In the genomic region with DNA sequence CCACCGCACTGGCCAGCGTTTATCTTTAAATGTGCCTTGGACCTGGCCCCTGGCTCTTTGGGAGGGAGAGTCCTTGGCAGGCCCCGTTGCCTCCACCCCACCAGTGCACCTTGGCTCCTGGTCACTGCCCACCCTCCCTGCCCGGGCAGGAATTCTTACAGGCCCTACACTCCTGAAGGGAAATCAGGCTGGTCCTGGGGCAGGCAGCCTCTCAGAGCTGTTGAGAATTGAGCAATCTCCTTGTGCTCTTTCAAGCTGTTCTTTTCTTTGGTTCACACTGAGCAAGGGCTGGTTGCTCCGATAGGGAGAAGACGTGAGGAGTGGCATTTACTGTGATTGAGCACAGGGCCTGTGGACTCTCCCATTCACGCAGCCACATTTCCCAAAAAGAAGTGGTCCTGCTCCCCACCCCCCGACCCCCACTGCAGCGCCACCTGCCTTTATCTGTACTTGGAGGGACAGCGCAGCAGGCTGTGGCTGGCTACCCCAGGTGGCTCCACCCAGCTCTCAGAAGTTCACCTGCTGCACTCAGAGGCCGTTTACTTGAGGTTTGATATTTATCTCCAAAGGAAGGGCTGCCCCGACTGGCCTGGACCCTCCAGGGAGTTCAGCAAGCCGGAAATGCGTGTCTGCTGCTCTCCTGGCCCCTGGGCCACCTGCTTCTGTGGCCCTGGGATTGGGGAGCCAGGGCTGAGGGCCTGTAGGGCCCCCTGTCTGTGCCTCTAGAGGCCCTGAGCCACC, we compare ENCODE assay signal across 9 cellular contexts. TPM values are rescaled to one million over a fixed set of nuclear protein-coding genes. Genes with fewer than 3 reads are reported as not detected.
DNase-seq lines count a peak whose midpoint lies in the region; ATAC-seq and TF ChIP-seq lines count a peak whose summit lies in the region.
"Had no signal": no experiment of that assay in that cellular context is flagged by ENCODE, and none has a peak within 500 bp of the region (broad histone marks: within the 10 kb centered on the region; RNA-seq: fewer than 3 reads in every experiment).

No MANE protein-coding gene starts in this region.

- H3K9me3 Mint-ChIP-seq in MCF 10A (ENCODE audit: unreplicated experiment), result no peaks in the 10 kb centered on the region
- H3K9me3 Mint-ChIP-seq: dendritic cell treated with granulocyte-macrophage colony-stimulating factor and Interleukin-4, amounts not matched to agents 40 ng/mL and 50 ng/mL, for 4 days had no signal

- no peak overlapping the region for H3K4me3 Mint-ChIP-seq in MCF 10A (ENCODE audit: unreplicated experiment)
- H3K4me3 Mint-ChIP-seq: dendritic cell treated with granulocyte-macrophage colony-stimulating factor and Interleukin-4, amounts not matched to agents 40 ng/mL and 50 ng/mL, for 4 days had no signal

- POLR2A ChIA-PET in MCF 10A (lab: Yijun Ruan, JAX), result no interaction called here

- H3K4me1 Mint-ChIP-seq in MCF 10A (ENCODE audit: insufficient read depth, unreplicated experiment), result peaks cover 19% of the 10 kb centered on the region

- H3K27ac ChIP-seq in Peyer's patch, result peak overlapping the region; percentile 23 to 72 (median 47)
- peak overlapping the region; percentile 13 to 82 (median 78) for H3K27ac ChIP-seq in gastroesophageal sphincter

- H3K4me3 ChIP-seq in GM06990 (replicated peaks; ENCODE audit: low read depth, low read length) (no peak overlapping the region), Peyer's patch (no peak overlapping the region), gastroesophageal sphincter (no peak overlapping the region)

- TF ChIP-seq CTCF in GM06990 (IDR thresholded peaks at IDR 0.05; ENCODE audit: insufficient read depth, low read length, poor library complexity, severe bottlenecking) (peak; percentile 7), Peyer's patch (IDR thresholded peaks at IDR 0.05) (peak in 1 of 6 experiments; percentile 16), gastroesophageal sphincter (IDR thresholded peaks at IDR 0.05) (no peak), MCF 10A (IDR thresholded peaks at IDR 0.05; ENCODE audit: unreplicated experiment) (no peak)

- BruUV-seq in MCF 10A (replicated peaks; lab: Mats Ljungman, UMichigan), result no TSS peak

- intact Hi-C loops in MCF 10A (cut with micrococcal nuclease), result loop anchor here (5.0 kb wide), 1 partner anchor 44 kb away; no protein-coding TSS in a partner anchor

- TF ChIP-seq EP300 in gastroesophageal sphincter (IDR thresholded peaks at IDR 0.05), result no peak

- ATAC-seq in gastroesophageal sphincter (peak; percentile 65), HG02798 (IDR thresholded peaks at IDR 0.05; ENCODE audit: poor library complexity, unreplicated experiment) (no peak)

- CTCF ChIA-PET in MCF 10A (lab: Yijun Ruan, JAX), result interaction anchor here (1.0 kb wide), 1 partner anchor 137 kb away, joined by 3 read pairs; no protein-coding TSS in a partner anchor

- H3K27me3 Mint-ChIP-seq in MCF 10A (ENCODE audit: insufficient read depth, unreplicated experiment), result no peaks in the 10 kb centered on the region
- H3K27me3 Mint-ChIP-seq: dendritic cell treated with granulocyte-macrophage colony-stimulating factor and Interleukin-4, amounts not matched to agents 40 ng/mL and 50 ng/mL, for 4 days had no signal

- H3K4me1 ChIP-seq in Peyer's patch (peaks cover 18 to 87% (median 19%) of the 10 kb centered on the region in 4 donors), gastroesophageal sphincter (peaks cover 17 to 94% (median 91%) of the 10 kb centered on the region in 3 donors)

- H3K27me3 ChIP-seq in GM06990 (replicated peaks; ENCODE audit: control insufficient read depth, insufficient read depth, low read length) (no peaks in the 10 kb centered on the region), Peyer's patch (no peaks in the 10 kb centered on the region), gastroesophageal sphincter (no peaks in the 10 kb centered on the region)

- H3K27ac Mint-ChIP-seq in MCF 10A (ENCODE audit: low read depth, unreplicated experiment), result no peak overlapping the region

- H3K36me3 ChIP-seq in GM06990 (ENCODE audit: control insufficient read depth, insufficient read depth, low read length), result peaks cover 6% of the 10 kb centered on the region
- H3K36me3 ChIP-seq in Peyer's patch, result no peaks in the 10 kb centered on the region
- H3K36me3 ChIP-seq in gastroesophageal sphincter, result peaks cover 0 to 4% of the 10 kb centered on the region in 2 donors

- H3K36me3 Mint-ChIP-seq in MCF 10A (ENCODE audit: insufficient read depth, unreplicated experiment), result peaks cover 9% of the 10 kb centered on the region

- H3K9me3 ChIP-seq in Peyer's patch, result no peaks in the 10 kb centered on the region
- no peaks in the 10 kb centered on the region for H3K9me3 ChIP-seq in gastroesophageal sphincter

- TF ChIP-seq POLR2A in Peyer's patch (IDR thresholded peaks at IDR 0.05) (no peak), gastroesophageal sphincter (IDR thresholded peaks at IDR 0.05) (no peak)

- WGBS in gastroesophageal sphincter (ENCODE audit: low coverage in 1 of 2), 2 donors, result 13 to 17% methylated on average over 2 to 3 of the region's 14 CpGs

- DNase-seq in GM06990 (ENCODE audit: extremely low read depth, insufficient read length) (no peak), Peyer's patch (no peak), retina (peak; percentile 20), MCF 10A (ENCODE audit: unreplicated experiment) (no peak)
- no peak for DNase-seq in effector CD8-positive, alpha-beta T cell (lab: John Stamatoyannopoulos, UW)
- no peak for DNase-seq in activated CD8-positive, alpha-beta memory T cell treated with anti-CD3 and anti-CD28 coated beads for 24 hours

RNA-seq across cellular contexts. Expression of a gene that starts 47.8 kb away (rescaled TPM):
- total RNA-seq in Peyer's patch (10 to 100 TPM; 20.1 to 41.5 (median 37.1) TPM), gastroesophageal sphincter (100 to 1,000 TPM in 1 of 4 donors, 10 to 100 TPM in 3; 60.2 to 157 (median 79.0) TPM), MCF 10A (2022) (42.7 and 53.7 TPM in 2 replicates)
